Comparison of ENCODE assay signal across 8 cellular contexts in genomic region chr3:10010546-10011465, GRCh38. TPM values are rescaled to one million over a fixed set of nuclear protein-coding genes. Genes with fewer than 3 reads are reported as not detected.
DNase-seq lines count a peak whose midpoint lies in the region; TF ChIP-seq lines count a peak whose summit lies in the region.

No MANE protein-coding gene starts in this region.

- H3K27ac ChIP-seq in endodermal cell (ENCODE audit: low read depth, low read length) (peak overlapping the region; percentile 60), mesodermal cell (ENCODE audit: low read depth, low read length, severe bottlenecking) (no peak overlapping the region)

- H3K4me1 ChIP-seq in endodermal cell (ENCODE audit: control insufficient read depth, insufficient read depth, low read length) (peaks cover 4% of the 10 kb centered on the region), mesodermal cell (ENCODE audit: control insufficient read depth, insufficient read depth, low read length, poor library complexity, severe bottlenecking) (no peaks in the 10 kb centered on the region)

- no peaks in the 10 kb centered on the region for H3K36me3 Mint-ChIP-seq in endodermal cell (ENCODE audit: low read depth)

- 3 to 4% methylated on average over 9 to 60 of the region's 60 CpGs for WGBS in endodermal cell (ENCODE audit: insufficient coverage in 1 of 2, insufficient read length in 1 of 2), 2 experiments
- WGBS in mesodermal cell (ENCODE audit: insufficient coverage in 2 of 2), 2 experiments, result 3 to 4% methylated on average over 51 to 53 of the region's 60 CpGs

- peaks cover 9% of the 10 kb centered on the region for H3K4me1 Mint-ChIP-seq in endodermal cell

- H3K9me3 ChIP-seq in endodermal cell (ENCODE audit: control insufficient read depth, low read length) (no peaks in the 10 kb centered on the region), mesodermal cell (ENCODE audit: control insufficient read depth, low read length) (no peaks in the 10 kb centered on the region)

- peaks cover 19% of the 10 kb centered on the region for H3K27me3 Mint-ChIP-seq in endodermal cell (ENCODE audit: insufficient read depth)

- H3K4me3 ChIP-seq in endodermal cell (ENCODE audit: low read length) (peak overlapping the region; percentile 84), mesodermal cell (ENCODE audit: extremely low read depth, insufficient read depth, low read length, poor library complexity, severe bottlenecking) (peak overlapping the region; percentile 49)

- no peaks in the 10 kb centered on the region for H3K27me3 ChIP-seq in endodermal cell (ENCODE audit: control insufficient read depth, insufficient read depth, low read length, poor library complexity, severe bottlenecking)

- H3K9ac ChIP-seq in endodermal cell (ENCODE audit: extremely low read depth, low read length, poor library complexity, severe bottlenecking), result peak overlapping the region; percentile 49

- H3K27ac Mint-ChIP-seq in endodermal cell, result no peak overlapping the region

- H3K9me3 Mint-ChIP-seq in endodermal cell, result no peaks in the 10 kb centered on the region

- H3K36me3 ChIP-seq in endodermal cell (ENCODE audit: control insufficient read depth, insufficient read depth, low read length) (no peaks in the 10 kb centered on the region), mesodermal cell (ENCODE audit: control insufficient read depth, insufficient read depth, low read length) (peaks cover 3% of the 10 kb centered on the region)

- DNase-seq in COLO829 (ENCODE audit: low spot score) (peak; percentile 70), GM20000 (ENCODE audit: low spot score) (peak; percentile 96), HPDE6-E6E7 (ENCODE audit: extremely low spot score) (peak; percentile 81), NOMO-1 treated with DMSO at 0.1 percent for 48 hours (lab: John Stamatoyannopoulos, UW; ENCODE audit: unreplicated experiment) (peak; percentile 90), endodermal cell (peak; percentile 99)
- peak; percentile 59 for DNase-seq in activated CD8-positive, alpha-beta memory T cell treated with anti-CD3 and anti-CD28 coated beads, Interleukin-2, amount 50 U/mL, for 24 hours (ENCODE audit: extremely low read depth)
- peak; percentile 63 for DNase-seq in stimulated activated CD8-positive, alpha-beta memory T cell treated with anti-CD3 and anti-CD28 coated beads, Interleukin-12 subunit alpha, Interleukin-12 subunit beta, amount 100 ng/mL, for 4 hours (ENCODE audit: low read depth)

- H3K4me3 Mint-ChIP-seq in endodermal cell, result peak overlapping the region; percentile 53

- TF ChIP-seq CTCF in GM20000 (IDR thresholded peaks at IDR 0.05; ENCODE audit: extremely low read depth, missing control alignments) (no peak), endodermal cell (conservative IDR thresholded peaks at IDR 0.05) (no peak)

RNA-seq across cellular contexts. Expression of gene FANCD2, which starts 15.4 kb away (rescaled TPM):
- 10 to 100 TPM; 56.0 to 79.9 TPM for total RNA-seq in endodermal cell
- polyA plus RNA-seq in endodermal cell (2013, experiment 1 of 2), result 51.8 TPM
- polyA plus RNA-seq in endodermal cell (2013, experiment 2 of 2), result 52.8 TPM
- polyA plus RNA-seq in mesodermal cell (2013, experiment 1 of 2), result 31.6 TPM
- 35.6 TPM for polyA plus RNA-seq in mesodermal cell (2013, experiment 2 of 2)

RNA-seq across cellular contexts. Expression of gene EMC3, which starts 24.2 kb away (rescaled TPM):
- 10 to 100 TPM; 35.6 to 45.3 TPM for total RNA-seq in endodermal cell
- polyA plus RNA-seq in endodermal cell (2013, experiment 1 of 2), result 67.0 TPM
- polyA plus RNA-seq in endodermal cell (2013, experiment 2 of 2), result 56.8 TPM
- 87.8 TPM for polyA plus RNA-seq in mesodermal cell (2013, experiment 1 of 2)
- 80.4 TPM for polyA plus RNA-seq in mesodermal cell (2013, experiment 2 of 2)

RNA-seq across cellular contexts. Expression of gene PRRT3, which starts 58.6 kb away (rescaled TPM):
- 10 to 100 TPM in 1 of 2 donors, 1 to 10 TPM in 1; 7.4 to 11.3 TPM for total RNA-seq in endodermal cell
- polyA plus RNA-seq in endodermal cell (2013, experiment 1 of 2), result 6.6 TPM
- 5.5 TPM for polyA plus RNA-seq in endodermal cell (2013, experiment 2 of 2)
- polyA plus RNA-seq in mesodermal cell (2013, experiment 1 of 2), result 2.1 TPM
- polyA plus RNA-seq in mesodermal cell (2013, experiment 2 of 2), result 1.5 TPM
